ENCODE assay signal across 1 cellular context in the genomic region with DNA sequence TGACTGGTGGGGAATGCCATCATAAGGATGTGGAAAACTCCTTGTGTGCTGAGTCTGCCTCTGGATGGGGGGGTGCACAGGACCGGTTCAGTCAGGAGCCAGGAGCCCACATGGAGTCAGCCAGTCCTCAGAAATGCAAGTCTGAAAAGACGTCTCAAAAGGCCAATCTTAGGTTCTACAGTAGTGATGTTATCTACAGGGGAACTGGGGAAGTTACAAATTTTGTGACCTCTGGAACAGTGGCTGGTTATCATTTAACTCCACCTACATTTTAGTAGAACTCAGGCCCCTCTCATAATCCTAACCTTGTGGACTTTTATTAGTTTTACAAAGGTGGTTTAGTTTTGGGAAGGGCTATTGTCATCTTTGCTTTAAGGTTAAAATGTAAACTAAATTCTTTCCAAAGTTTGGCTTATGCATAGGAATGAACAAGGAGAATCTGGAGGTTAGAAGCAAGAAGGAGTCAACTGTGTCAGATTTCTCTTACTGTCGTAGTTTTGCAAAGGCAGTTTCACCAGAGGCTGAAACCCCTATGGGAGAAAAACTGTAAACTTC.
TF ChIP-seq lines count a peak whose summit lies in the region.

No MANE protein-coding gene starts in this region.

TF ChIP-seq in HepG2, 621 proteins besides CTCF, POLR2A, EP300 and RAD21 (continued from another document):
- TF ChIP-seq, protein P1, sequence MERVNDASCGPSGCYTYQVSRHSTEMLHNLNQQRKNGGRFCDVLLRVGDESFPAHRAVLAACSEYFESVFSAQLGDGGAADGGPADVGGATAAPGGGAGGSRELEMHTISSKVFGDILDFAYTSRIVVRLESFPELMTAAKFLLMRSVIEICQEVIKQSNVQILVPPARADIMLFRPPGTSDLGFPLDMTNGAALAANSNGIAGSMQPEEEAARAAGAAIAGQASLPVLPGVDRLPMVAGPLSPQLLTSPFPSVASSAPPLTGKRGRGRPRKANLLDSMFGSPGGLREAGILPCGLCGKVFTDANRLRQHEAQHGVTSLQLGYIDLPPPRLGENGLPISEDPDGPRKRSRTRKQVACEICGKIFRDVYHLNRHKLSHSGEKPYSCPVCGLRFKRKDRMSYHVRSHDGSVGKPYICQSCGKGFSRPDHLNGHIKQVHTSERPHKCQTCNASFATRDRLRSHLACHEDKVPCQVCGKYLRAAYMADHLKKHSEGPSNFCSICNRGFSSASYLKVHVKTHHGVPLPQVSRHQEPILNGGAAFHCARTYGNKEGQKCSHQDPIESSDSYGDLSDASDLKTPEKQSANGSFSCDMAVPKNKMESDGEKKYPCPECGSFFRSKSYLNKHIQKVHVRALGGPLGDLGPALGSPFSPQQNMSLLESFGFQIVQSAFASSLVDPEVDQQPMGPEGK (CRISPR knock-in tag; IDR thresholded peaks at IDR 0.05) = 0 out of 2 replicates have a peak, but pooled peaks have one; percentile 10
- no peak for TF ChIP-seq MXD4 (CRISPR knock-in tag; IDR thresholded peaks at IDR 0.05)
- TF ChIP-seq, protein P2, sequence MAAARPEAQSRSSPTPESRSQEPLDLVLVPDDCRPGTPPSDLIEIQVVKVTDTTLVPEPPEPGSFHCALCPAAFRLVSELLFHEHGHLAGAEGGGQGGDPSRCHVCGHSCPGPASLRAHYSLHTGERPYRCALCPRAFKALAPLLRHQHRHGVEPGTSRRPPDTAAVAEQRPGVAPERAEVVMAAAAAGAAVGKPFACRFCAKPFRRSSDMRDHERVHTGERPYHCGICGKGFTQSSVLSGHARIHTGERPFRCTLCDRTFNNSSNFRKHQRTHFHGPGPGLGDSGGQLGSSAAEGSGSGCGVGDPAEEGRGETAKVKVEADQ (CRISPR knock-in tag; IDR thresholded peaks at IDR 0.05; ENCODE audit: borderline replicate concordance) = peak; percentile 75; the same call in 1 of the 2 replicates
- TF ChIP-seq ZNF557 (CRISPR knock-in tag; IDR thresholded peaks at IDR 0.05) = no peak
- no peak for TF ChIP-seq JDP2 (CRISPR knock-in tag; IDR thresholded peaks at IDR 0.05; ENCODE audit: borderline replicate concordance)
- no peak for TF ChIP-seq KDM4B (CRISPR knock-in tag; IDR thresholded peaks at IDR 0.05)
- TF ChIP-seq PHF20 (CRISPR knock-in tag; IDR thresholded peaks at IDR 0.05) = no peak
- TF ChIP-seq ZFY (CRISPR knock-in tag; IDR thresholded peaks at IDR 0.05) = no peak
- no peak for TF ChIP-seq NR2F2 (IDR thresholded peaks at IDR 0.05; ENCODE audit: borderline replicate concordance, low read depth)
- TF ChIP-seq ZC3H4 (CRISPR knock-in tag; IDR thresholded peaks at IDR 0.05; ENCODE audit: borderline replicate concordance) = no peak
